ENCODE assay signal across 1 cellular context in the genomic region with DNA sequence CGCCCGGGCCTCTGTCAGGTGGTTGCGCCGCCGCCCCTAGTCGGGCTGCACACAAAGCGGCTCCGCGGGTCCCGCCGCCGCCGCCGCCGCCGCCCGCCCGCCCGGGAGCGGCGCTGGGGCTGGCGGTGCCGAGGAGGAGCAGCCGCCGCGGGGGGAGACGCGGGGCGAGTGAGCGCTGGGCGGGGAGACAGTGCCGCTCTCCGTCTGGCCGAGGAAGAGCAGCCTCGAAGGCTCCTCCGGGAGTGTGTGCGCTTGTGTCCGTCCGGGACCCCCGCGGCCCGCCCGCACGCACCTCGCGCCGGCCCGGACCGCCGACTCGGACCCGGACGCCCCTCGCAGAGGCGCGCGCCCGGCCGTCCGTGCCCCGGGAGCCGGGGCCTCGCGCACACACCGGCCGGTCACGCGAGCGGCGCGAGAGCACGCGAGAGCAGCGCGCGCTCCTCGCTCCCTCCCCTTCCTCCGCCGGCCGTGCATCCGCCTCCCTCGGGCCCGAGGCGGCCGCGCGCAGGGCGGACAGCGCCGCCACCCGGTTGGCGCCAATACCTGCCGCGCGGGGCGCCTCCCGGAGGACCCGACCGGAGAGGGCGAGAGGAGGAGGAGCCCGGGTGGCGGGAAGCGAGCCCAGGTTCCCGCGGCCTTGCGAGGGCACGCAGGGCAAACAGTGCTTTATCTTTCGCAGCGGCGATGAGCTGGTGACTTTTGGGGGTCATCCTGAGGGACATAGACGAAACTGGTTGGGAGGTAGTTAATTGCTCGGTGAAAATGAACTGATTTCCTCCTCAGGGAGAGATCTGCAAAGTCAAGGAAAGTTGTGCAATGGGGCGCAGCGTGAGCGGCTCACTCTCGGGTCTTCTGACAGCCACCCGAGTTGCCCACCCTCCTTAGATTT.
A peak's percentile ranks its signal among the peaks of the same experiment; 100 is the strongest.
TF ChIP-seq lines count a peak whose summit lies in the region.

A gene with protein sequence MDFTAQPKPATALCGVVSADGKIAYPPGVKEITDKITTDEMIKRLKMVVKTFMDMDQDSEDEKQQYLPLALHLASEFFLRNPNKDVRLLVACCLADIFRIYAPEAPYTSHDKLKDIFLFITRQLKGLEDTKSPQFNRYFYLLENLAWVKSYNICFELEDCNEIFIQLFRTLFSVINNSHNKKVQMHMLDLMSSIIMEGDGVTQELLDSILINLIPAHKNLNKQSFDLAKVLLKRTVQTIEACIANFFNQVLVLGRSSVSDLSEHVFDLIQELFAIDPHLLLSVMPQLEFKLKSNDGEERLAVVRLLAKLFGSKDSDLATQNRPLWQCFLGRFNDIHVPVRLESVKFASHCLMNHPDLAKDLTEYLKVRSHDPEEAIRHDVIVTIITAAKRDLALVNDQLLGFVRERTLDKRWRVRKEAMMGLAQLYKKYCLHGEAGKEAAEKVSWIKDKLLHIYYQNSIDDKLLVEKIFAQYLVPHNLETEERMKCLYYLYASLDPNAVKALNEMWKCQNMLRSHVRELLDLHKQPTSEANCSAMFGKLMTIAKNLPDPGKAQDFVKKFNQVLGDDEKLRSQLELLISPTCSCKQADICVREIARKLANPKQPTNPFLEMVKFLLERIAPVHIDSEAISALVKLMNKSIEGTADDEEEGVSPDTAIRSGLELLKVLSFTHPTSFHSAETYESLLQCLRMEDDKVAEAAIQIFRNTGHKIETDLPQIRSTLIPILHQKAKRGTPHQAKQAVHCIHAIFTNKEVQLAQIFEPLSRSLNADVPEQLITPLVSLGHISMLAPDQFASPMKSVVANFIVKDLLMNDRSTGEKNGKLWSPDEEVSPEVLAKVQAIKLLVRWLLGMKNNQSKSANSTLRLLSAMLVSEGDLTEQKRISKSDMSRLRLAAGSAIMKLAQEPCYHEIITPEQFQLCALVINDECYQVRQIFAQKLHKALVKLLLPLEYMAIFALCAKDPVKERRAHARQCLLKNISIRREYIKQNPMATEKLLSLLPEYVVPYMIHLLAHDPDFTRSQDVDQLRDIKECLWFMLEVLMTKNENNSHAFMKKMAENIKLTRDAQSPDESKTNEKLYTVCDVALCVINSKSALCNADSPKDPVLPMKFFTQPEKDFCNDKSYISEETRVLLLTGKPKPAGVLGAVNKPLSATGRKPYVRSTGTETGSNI (N-terminal part only) (minus strand): TSS at position 423 of the 889 bp plus-strand sequence. CDS start 1,334 bp downstream, outside the sequence.

TF ChIP-seq in K562, 482 proteins besides CTCF, POLR2A, EP300 and RAD21 (continued from another document and continues in another):
- TF ChIP-seq, protein P1, sequence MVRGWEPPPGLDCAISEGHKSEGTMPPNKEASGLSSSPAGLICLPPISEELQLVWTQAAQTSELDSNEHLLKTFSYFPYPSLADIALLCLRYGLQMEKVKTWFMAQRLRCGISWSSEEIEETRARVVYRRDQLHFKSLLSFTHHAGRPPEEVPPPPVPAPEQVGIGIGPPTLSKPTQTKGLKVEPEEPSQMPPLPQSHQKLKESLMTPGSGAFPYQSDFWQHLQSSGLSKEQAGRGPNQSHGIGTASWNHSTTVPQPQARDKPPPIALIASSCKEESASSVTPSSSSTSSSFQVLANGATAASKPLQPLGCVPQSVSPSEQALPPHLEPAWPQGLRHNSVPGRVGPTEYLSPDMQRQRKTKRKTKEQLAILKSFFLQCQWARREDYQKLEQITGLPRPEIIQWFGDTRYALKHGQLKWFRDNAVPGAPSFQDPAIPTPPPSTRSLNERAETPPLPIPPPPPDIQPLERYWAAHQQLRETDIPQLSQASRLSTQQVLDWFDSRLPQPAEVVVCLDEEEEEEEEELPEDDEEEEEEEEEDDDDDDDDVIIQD (CRISPR knock-in tag; IDR thresholded peaks at IDR 0.05): no peak
- TF ChIP-seq HMG20B (CRISPR knock-in tag; IDR thresholded peaks at IDR 0.05): no peak
- TF ChIP-seq, protein P2, sequence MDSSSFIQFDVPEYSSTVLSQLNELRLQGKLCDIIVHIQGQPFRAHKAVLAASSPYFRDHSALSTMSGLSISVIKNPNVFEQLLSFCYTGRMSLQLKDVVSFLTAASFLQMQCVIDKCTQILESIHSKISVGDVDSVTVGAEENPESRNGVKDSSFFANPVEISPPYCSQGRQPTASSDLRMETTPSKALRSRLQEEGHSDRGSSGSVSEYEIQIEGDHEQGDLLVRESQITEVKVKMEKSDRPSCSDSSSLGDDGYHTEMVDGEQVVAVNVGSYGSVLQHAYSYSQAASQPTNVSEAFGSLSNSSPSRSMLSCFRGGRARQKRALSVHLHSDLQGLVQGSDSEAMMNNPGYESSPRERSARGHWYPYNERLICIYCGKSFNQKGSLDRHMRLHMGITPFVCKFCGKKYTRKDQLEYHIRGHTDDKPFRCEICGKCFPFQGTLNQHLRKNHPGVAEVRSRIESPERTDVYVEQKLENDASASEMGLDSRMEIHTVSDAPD (CRISPR knock-in tag; IDR thresholded peaks at IDR 0.05): no peak
- no peak for TF ChIP-seq KDM4B (IDR thresholded peaks at IDR 0.05; ENCODE audit: borderline replicate concordance in 2 of 2, low read depth in 1 of 2)
- TF ChIP-seq ZFP1 (CRISPR knock-in tag; IDR thresholded peaks at IDR 0.05): no peak
- no peak for TF ChIP-seq JUN (IDR thresholded peaks at IDR 0.05; ENCODE audit: borderline replicate concordance, low read depth, low read length)
- 0 out of 2 replicates have a peak, but pooled peaks have one; percentile 31 for TF ChIP-seq JUN (CRISPR knock-in tag; IDR thresholded peaks at IDR 0.05; ENCODE audit: borderline replicate concordance)
- TF ChIP-seq ZNF785 (CRISPR knock-in tag; IDR thresholded peaks at IDR 0.05): no peak
- TF ChIP-seq, protein P3, sequence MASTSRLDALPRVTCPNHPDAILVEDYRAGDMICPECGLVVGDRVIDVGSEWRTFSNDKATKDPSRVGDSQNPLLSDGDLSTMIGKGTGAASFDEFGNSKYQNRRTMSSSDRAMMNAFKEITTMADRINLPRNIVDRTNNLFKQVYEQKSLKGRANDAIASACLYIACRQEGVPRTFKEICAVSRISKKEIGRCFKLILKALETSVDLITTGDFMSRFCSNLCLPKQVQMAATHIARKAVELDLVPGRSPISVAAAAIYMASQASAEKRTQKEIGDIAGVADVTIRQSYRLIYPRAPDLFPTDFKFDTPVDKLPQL (IDR thresholded peaks at IDR 0.05; ENCODE audit: extremely low read depth, insufficient read length): no peak
- TF ChIP-seq WHSC1 (IDR thresholded peaks at IDR 0.05; ENCODE audit: low read length): no peak
- TF ChIP-seq RUNX1 (IDR thresholded peaks at IDR 0.05; ENCODE audit: low read depth): no peak
- TF ChIP-seq, protein P4, sequence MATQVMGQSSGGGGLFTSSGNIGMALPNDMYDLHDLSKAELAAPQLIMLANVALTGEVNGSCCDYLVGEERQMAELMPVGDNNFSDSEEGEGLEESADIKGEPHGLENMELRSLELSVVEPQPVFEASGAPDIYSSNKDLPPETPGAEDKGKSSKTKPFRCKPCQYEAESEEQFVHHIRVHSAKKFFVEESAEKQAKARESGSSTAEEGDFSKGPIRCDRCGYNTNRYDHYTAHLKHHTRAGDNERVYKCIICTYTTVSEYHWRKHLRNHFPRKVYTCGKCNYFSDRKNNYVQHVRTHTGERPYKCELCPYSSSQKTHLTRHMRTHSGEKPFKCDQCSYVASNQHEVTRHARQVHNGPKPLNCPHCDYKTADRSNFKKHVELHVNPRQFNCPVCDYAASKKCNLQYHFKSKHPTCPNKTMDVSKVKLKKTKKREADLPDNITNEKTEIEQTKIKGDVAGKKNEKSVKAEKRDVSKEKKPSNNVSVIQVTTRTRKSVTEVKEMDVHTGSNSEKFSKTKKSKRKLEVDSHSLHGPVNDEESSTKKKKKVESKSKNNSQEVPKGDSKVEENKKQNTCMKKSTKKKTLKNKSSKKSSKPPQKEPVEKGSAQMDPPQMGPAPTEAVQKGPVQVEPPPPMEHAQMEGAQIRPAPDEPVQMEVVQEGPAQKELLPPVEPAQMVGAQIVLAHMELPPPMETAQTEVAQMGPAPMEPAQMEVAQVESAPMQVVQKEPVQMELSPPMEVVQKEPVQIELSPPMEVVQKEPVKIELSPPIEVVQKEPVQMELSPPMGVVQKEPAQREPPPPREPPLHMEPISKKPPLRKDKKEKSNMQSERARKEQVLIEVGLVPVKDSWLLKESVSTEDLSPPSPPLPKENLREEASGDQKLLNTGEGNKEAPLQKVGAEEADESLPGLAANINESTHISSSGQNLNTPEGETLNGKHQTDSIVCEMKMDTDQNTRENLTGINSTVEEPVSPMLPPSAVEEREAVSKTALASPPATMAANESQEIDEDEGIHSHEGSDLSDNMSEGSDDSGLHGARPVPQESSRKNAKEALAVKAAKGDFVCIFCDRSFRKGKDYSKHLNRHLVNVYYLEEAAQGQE (CRISPR knock-in tag; IDR thresholded peaks at IDR 0.05; ENCODE audit: low read depth): 0 out of 2 replicates have a peak, but pooled peaks have one; percentile 70
- TF ChIP-seq POLR3A (IDR thresholded peaks at IDR 0.05; ENCODE audit: borderline replicate concordance, extremely low read depth, insufficient read depth, insufficient read length): no peak
- TF ChIP-seq EZH2 (IDR thresholded peaks at IDR 0.05; ENCODE audit: borderline replicate concordance, low read depth, low read length): no peak
- TF ChIP-seq ZNF408 (CRISPR knock-in tag; IDR thresholded peaks at IDR 0.05; ENCODE audit: low read depth): no peak
- no peak for TF ChIP-seq POLR2B (IDR thresholded peaks at IDR 0.05; ENCODE audit: low read depth, partially characterized antibody)
- no peak for TF ChIP-seq ZNF143 (CRISPR knock-in tag; IDR thresholded peaks at IDR 0.05)
- TF ChIP-seq, protein P5, sequence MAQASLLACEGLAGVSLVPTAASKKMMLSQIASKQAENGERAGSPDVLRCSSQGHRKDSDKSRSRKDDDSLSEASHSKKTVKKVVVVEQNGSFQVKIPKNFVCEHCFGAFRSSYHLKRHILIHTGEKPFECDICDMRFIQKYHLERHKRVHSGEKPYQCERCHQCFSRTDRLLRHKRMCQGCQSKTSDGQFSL (CRISPR knock-in tag; IDR thresholded peaks at IDR 0.05): 0 out of 2 replicates have a peak, but pooled peaks have one; percentile 27
- TF ChIP-seq, protein P5 (tag; IDR thresholded peaks at IDR 0.05): no peak; a peak in 1 of 4 replicates
- TF ChIP-seq SRF (CRISPR knock-in tag; IDR thresholded peaks at IDR 0.05): no peak
- TF ChIP-seq DIDO1 (tag; IDR thresholded peaks at IDR 0.05; ENCODE audit: low read depth): no peak
- TF ChIP-seq MAFF (IDR thresholded peaks at IDR 0.05; ENCODE audit: low read length): no peak
- no peak; the same call in 1 of the 2 replicates for TF ChIP-seq CREM (IDR thresholded peaks at IDR 0.05; ENCODE audit: low read depth)
- TF ChIP-seq SREBF1 (IDR thresholded peaks at IDR 0.05; ENCODE audit: borderline replicate concordance, low read depth, low read length): peak; percentile 40; the same call in 1 of the 2 replicates
- TF ChIP-seq, protein P6, sequence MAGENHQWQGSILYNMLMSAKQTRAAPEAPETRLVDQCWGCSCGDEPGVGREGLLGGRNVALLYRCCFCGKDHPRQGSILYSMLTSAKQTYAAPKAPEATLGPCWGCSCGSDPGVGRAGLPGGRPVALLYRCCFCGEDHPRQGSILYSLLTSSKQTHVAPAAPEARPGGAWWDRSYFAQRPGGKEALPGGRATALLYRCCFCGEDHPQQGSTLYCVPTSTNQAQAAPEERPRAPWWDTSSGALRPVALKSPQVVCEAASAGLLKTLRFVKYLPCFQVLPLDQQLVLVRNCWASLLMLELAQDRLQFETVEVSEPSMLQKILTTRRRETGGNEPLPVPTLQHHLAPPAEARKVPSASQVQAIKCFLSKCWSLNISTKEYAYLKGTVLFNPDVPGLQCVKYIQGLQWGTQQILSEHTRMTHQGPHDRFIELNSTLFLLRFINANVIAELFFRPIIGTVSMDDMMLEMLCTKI (IDR thresholded peaks at IDR 0.05; ENCODE audit: partially characterized antibody): no peak
- TF ChIP-seq, protein P7, sequence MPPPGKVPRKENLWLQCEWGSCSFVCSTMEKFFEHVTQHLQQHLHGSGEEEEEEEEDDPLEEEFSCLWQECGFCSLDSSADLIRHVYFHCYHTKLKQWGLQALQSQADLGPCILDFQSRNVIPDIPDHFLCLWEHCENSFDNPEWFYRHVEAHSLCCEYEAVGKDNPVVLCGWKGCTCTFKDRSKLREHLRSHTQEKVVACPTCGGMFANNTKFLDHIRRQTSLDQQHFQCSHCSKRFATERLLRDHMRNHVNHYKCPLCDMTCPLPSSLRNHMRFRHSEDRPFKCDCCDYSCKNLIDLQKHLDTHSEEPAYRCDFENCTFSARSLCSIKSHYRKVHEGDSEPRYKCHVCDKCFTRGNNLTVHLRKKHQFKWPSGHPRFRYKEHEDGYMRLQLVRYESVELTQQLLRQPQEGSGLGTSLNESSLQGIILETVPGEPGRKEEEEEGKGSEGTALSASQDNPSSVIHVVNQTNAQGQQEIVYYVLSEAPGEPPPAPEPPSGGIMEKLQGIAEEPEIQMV (tag; conservative IDR thresholded peaks at IDR 0.05; ENCODE audit: low read depth): no peak
- TF ChIP-seq ZNF57 (CRISPR knock-in tag; IDR thresholded peaks at IDR 0.05): no peak
